ENCODE assay signal across 27 cellular contexts in genomic region chr5:175238326-175238725, GRCh38.
"Had no signal": no experiment of that assay in that cellular context is flagged by ENCODE, and none has a peak within 500 bp of the region (broad histone marks: within the 10 kb centered on the region; RNA-seq: fewer than 3 reads in every experiment).

No MANE protein-coding gene starts in this region.

- H3K4me1 ChIP-seq: colonic mucosa, esophagus muscularis mucosa, esophagus squamous epithelium, foreskin keratinocyte, gastrocnemius medialis, gastroesophageal sphincter, heart left ventricle, heart right ventricle had no signal

- H3K9me3 ChIP-seq: colonic mucosa, esophagus muscularis mucosa, esophagus squamous epithelium, gastrocnemius medialis, gastroesophageal sphincter, heart left ventricle, heart right ventricle had no signal

- H3K36me3 ChIP-seq: colonic mucosa, esophagus muscularis mucosa, esophagus squamous epithelium, gastrocnemius medialis, gastroesophageal sphincter, heart left ventricle, heart right ventricle had no signal

- H3K27me3 ChIP-seq: colonic mucosa, foreskin keratinocyte, gastrocnemius medialis had no signal

- FAIRE-seq: colon, endometrium, endothelial cell of umbilical vein, frontal cortex had no signal

- DNase-seq: colonic mucosa; cortex of kidney; dermis blood vessel endothelial cell; dorsolateral prefrontal cortex; effector CD4-positive, alpha-beta T cell; effector CD8-positive, alpha-beta T cell; effector memory CD4-positive, alpha-beta T cell; effector memory CD8-positive, alpha-beta T cell; endodermal cell; erythroblast; esophagus squamous epithelium; foreskin fibroblast; foreskin keratinocyte; foreskin melanocyte; gastrocnemius medialis; glutamatergic neuron; head of caudate nucleus; heart left ventricle; heart right ventricle had no signal

- H3K27ac ChIP-seq: colonic mucosa, coronary artery, dorsolateral prefrontal cortex, epithelial cell of prostate, esophagus muscularis mucosa, esophagus squamous epithelium, foreskin keratinocyte, gastrocnemius medialis, gastroesophageal sphincter, heart left ventricle, heart right ventricle had no signal

- H3K4me3 ChIP-seq: colonic mucosa, coronary artery, dorsolateral prefrontal cortex, esophagus muscularis mucosa, esophagus squamous epithelium, gastrocnemius medialis, gastroesophageal sphincter, heart left ventricle, heart right ventricle had no signal
